1 cellular context compared by ENCODE assay signal in genomic region chr11:503179-503981, GRCh38.
TF ChIP-seq lines count a peak whose summit lies in the region.

No MANE protein-coding gene starts in this region.

TF ChIP-seq in K562, 482 proteins besides CTCF, POLR2A, EP300 and RAD21 (continues in another document):
- TF ChIP-seq MNT (conservative IDR thresholded peaks at IDR 0.05) (peak in 1 of 2 experiments; percentile 18; a peak in 1 of 4 replicates), RBBP5 (IDR thresholded peaks at IDR 0.05; ENCODE audit: borderline replicate concordance, insufficient read depth, low read length, poor library complexity, severe bottlenecking) (no peak), BHLHE40 (IDR thresholded peaks at IDR 0.05; ENCODE audit: low read length) (peak; percentile 91), NFYB (IDR thresholded peaks at IDR 0.05; ENCODE audit: extremely low read depth, insufficient read length) (no peak), ZNF354B (CRISPR knock-in tag; IDR thresholded peaks at IDR 0.05) (no peak), TAF15 (IDR thresholded peaks at IDR 0.05; ENCODE audit: low read depth, low read length) (no peak), ZC3H4 (CRISPR knock-in tag; IDR thresholded peaks at IDR 0.05; ENCODE audit: borderline replicate concordance) (no peak), SLC30A9 (CRISPR knock-in tag; IDR thresholded peaks at IDR 0.05) (no peak), ZNF780A (CRISPR knock-in tag; IDR thresholded peaks at IDR 0.05) (no peak), CREM (IDR thresholded peaks at IDR 0.05; ENCODE audit: low read depth) (no peak), ESRRA (IDR thresholded peaks at IDR 0.05; ENCODE audit: borderline replicate concordance, low read depth) (no peak), MCM7 (IDR thresholded peaks at IDR 0.05) (no peak), BACH1 (tag; IDR thresholded peaks at IDR 0.05) (no peak), ARNT (IDR thresholded peaks at IDR 0.05) (no peak), RBM34 (IDR thresholded peaks at IDR 0.05; ENCODE audit: borderline replicate concordance, insufficient read depth, low read length) (no peak), ESRRB (CRISPR knock-in tag; IDR thresholded peaks at IDR 0.05; ENCODE audit: borderline replicate concordance) (no peak), ZNF175 (CRISPR knock-in tag; IDR thresholded peaks at IDR 0.05; ENCODE audit: low read depth) (0 out of 2 replicates have a peak, but pooled peaks have one; percentile 30), ZNF408 (CRISPR knock-in tag; IDR thresholded peaks at IDR 0.05; ENCODE audit: low read depth) (no peak), POLR3G (IDR thresholded peaks at IDR 0.05; ENCODE audit: extremely low read depth, insufficient read length, insufficient replicate concordance) (no peak), ZBTB12 (CRISPR knock-in tag; IDR thresholded peaks at IDR 0.05) (no peak), PBX2 (CRISPR knock-in tag; IDR thresholded peaks at IDR 0.05; ENCODE audit: low read depth) (no peak), PBX2 (tag; conservative IDR thresholded peaks at IDR 0.05; ENCODE audit: low read depth) (no peak), GTF2A2 (tag; IDR thresholded peaks at IDR 0.05) (no peak), PHB2 (IDR thresholded peaks at IDR 0.05; ENCODE audit: low read depth) (no peak), ZC3H8 (IDR thresholded peaks at IDR 0.05) (no peak), ZNF583 (CRISPR knock-in tag; IDR thresholded peaks at IDR 0.05) (peak; percentile 31; the same call in 1 of the 2 replicates), CCNT2 (IDR thresholded peaks at IDR 0.05; ENCODE audit: borderline replicate concordance, extremely low read depth, insufficient read length, low read depth, low read length) (no peak), MLLT1 (IDR thresholded peaks at IDR 0.05) (no peak), RBFOX2 (IDR thresholded peaks at IDR 0.05; ENCODE audit: low read depth, low read length) (no peak; the same call in 1 of the 2 replicates), KDM4B (IDR thresholded peaks at IDR 0.05; ENCODE audit: borderline replicate concordance in 2 of 2, low read depth in 1 of 2) (no peak), ETS2 (tag; IDR thresholded peaks at IDR 0.05; ENCODE audit: borderline replicate concordance, poor library complexity, severe bottlenecking) (no peak), LCOR (CRISPR knock-in tag; IDR thresholded peaks at IDR 0.05) (0 out of 2 replicates have a peak, but pooled peaks have one; percentile 44), USF1 (CRISPR knock-in tag; IDR thresholded peaks at IDR 0.05) (peak; percentile 69), HNRNPH1 (optimal IDR thresholded peaks at IDR 0.05; ENCODE audit: low read depth, low read length) (no peak), IRF9 (tag; IDR thresholded peaks at IDR 0.05) (no peak), TAF7 (tag; IDR thresholded peaks at IDR 0.05) (no peak), CEBPG (CRISPR knock-in tag; IDR thresholded peaks at IDR 0.05) (peak; percentile 40; the same call in 1 of the 2 replicates), CEBPG (tag; conservative IDR thresholded peaks at IDR 0.05 in 1 of 2, IDR thresholded peaks at IDR 0.05 in 1 of 2) (peak in 1 of 2 experiments; percentile 12; a peak in 1 of 4 replicates), ZNF146 (CRISPR knock-in tag; IDR thresholded peaks at IDR 0.05; ENCODE audit: unreplicated experiment) (no peak), ARID2 (IDR thresholded peaks at IDR 0.05) (no peak), VEZF1 (CRISPR knock-in tag; IDR thresholded peaks at IDR 0.05) (peak; percentile 31), ZNF431 (CRISPR knock-in tag; IDR thresholded peaks at IDR 0.05) (no peak), ZNF75A (CRISPR knock-in tag; IDR thresholded peaks at IDR 0.05) (no peak), FOXA3 (CRISPR knock-in tag; conservative IDR thresholded peaks at IDR 0.05 in 1 of 2, IDR thresholded peaks at IDR 0.05 in 1 of 2) (no peak; a peak in 1 of 4 replicates), JUN (IDR thresholded peaks at IDR 0.05; ENCODE audit: borderline replicate concordance, low read depth, low read length) (no peak), JUN (CRISPR knock-in tag; IDR thresholded peaks at IDR 0.05; ENCODE audit: borderline replicate concordance) (no peak), RNF2 (IDR thresholded peaks at IDR 0.05) (no peak), UBTF (IDR thresholded peaks at IDR 0.05; ENCODE audit: borderline replicate concordance in 1 of 2, low read depth in 2 of 2, low read length in 2 of 2) (no peak), KAT2B (IDR thresholded peaks at IDR 0.05; ENCODE audit: low read depth, low read length) (no peak), GABPB2 (CRISPR knock-in tag; conservative IDR thresholded peaks at IDR 0.05) (no peak), GTF2E2 (tag; IDR thresholded peaks at IDR 0.05) (0 out of 2 replicates have a peak, but pooled peaks have one; percentile 40), HLTF (IDR thresholded peaks at IDR 0.05) (no peak), SMC3 (conservative IDR thresholded peaks at IDR 0.05; ENCODE audit: insufficient read depth, low read depth, low read length) (no peak), MBD2 (IDR thresholded peaks at IDR 0.05; ENCODE audit: borderline replicate concordance, low read depth) (no peak), SREBF2 (CRISPR knock-in tag; IDR thresholded peaks at IDR 0.05) (no peak), ZFX (CRISPR knock-in tag; IDR thresholded peaks at IDR 0.05) (no peak), PRDM10 (IDR thresholded peaks at IDR 0.05; ENCODE audit: partially characterized antibody) (no peak)
